ENCODE assay signal across 8 cellular contexts in the genomic region with DNA sequence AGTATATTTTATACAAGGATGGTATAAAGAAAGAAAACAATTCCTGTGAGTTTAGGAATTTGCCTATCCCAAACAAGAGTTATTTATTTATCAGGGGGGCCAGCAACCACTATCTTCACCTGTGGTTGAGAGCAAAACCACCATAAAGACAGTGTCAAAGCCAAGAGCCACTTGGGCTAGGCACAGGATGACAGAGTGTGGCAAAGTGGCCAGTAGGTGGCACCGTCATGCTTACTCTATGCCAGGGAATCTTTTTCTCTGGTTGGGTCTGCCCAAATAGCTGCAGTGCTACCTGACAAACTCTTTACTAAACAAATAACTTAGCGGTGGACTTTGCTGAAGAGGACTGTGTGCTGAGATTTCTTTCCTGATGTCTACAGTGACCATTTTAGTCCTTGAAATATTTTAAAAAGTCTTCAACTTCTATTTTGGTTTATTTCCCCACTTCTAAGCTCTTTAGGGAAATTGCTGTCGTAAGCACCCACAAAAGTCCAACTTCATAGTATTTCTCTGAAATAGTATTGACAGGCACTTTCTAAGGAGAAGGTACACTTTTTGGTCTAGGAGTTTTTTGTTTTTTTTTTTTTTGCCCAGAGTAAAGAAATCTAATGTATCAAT.
DNase-seq lines count a peak whose midpoint lies in the region; ATAC-seq, FAIRE-seq and TF ChIP-seq lines count a peak whose summit lies in the region.

No MANE protein-coding gene starts in this region.

- H3K4me2 ChIP-seq in A549 = no peak overlapping the region

- WGBS in A549 (ENCODE audit: missing lambda C conversion rate) = 34% methylated on average over 3 of the region's 3 CpGs

- no peak for TF ChIP-seq EP300 in A549 (IDR thresholded peaks at IDR 0.05)

- no peaks in the 10 kb centered on the region for H3K4me1 ChIP-seq in A549

- H3K27ac ChIP-seq in A549 (no peak overlapping the region), VCaP (peak overlapping the region; percentile 84)

- in situ Hi-C loops in GM13977 (cut with MboI; ENCODE audit: low pct_unique_long_range_greater_than_20kb, low sequenced_read_pairs, unreplicated experiment) = no loop called here
- in situ Hi-C loops in T47D (cut with HindIII; ENCODE audit: low pct_unique_long_range_greater_than_20kb, low sequenced_read_pairs) = no loop called here

- ATAC-seq in A549 = peak; percentile 98 to 100
- peak; percentile 71 for ATAC-seq in HG02852 (IDR thresholded peaks at IDR 0.05; ENCODE audit: unreplicated experiment)

- CTCF ChIA-PET in A549 (lab: Yijun Ruan, JAX) = interaction anchor here (0.6 to 2.6 kb wide), 15 partner anchors 8 to 1127 kb away, joined by 3 to 19 read pairs (median 5); no protein-coding TSS in a partner anchor

- TF ChIP-seq CTCF in A549 (IDR thresholded peaks at IDR 0.05) (peak; percentile 83), GM13977 (IDR thresholded peaks at IDR 0.05; ENCODE audit: extremely low read depth, insufficient read depth, missing control alignments) (peak; percentile 92), VCaP (conservative IDR thresholded peaks at IDR 0.05) (peak; percentile 92)

- no peak overlapping the region for H3K4me3 ChIP-seq in A549

- POLR2A ChIA-PET in A549 (lab: Yijun Ruan, JAX) = interaction anchor here (1.5 kb wide), 1 partner anchor 286 kb away, joined by 3 read pairs; no protein-coding TSS in a partner anchor

- no peaks in the 10 kb centered on the region for H3K9me3 ChIP-seq in A549

- TF ChIP-seq RAD21 in A549 (conservative IDR thresholded peaks at IDR 0.05 in 1 of 2, IDR thresholded peaks at IDR 0.05 in 1 of 2) = peak; percentile 78 to 80

- no peak for TF ChIP-seq POLR2A in A549 (IDR thresholded peaks at IDR 0.05; ENCODE audit: low read length)

- peak; percentile 49 to 72 for DNase-seq in A549 (ENCODE audit: low read depth in 1 of 2, low spot score in 1 of 2)
- peak; percentile 54 for DNase-seq in GM13977 (ENCODE audit: low spot score)
- DNase-seq in NCI-H1930 (lab: John Stamatoyannopoulos, UW) = peak; percentile 52 to 61
- DNase-seq in T47D (ENCODE audit: low read depth in 1 of 2, low spot score in 1 of 2) = peak; percentile 5 to 75
- peak; percentile 21 to 50 (median 40) for DNase-seq in stimulated activated CD4-positive, alpha-beta T cell treated with anti-CD3 and anti-CD28 coated beads, Interleukin-1b, Interleukin-23, amount 100 ng/mL, for 24 hours (ENCODE audit: low read depth in 4 of 4, low spot score in 1 of 4)

- peak; percentile 65 for FAIRE-seq in A549 (lab: Jason Lieb, UNC)
- peak; percentile 71 for FAIRE-seq in islet of Langerhans (lab: Jason Lieb, UNC)

TF ChIP-seq in A549, 52 proteins besides CTCF, POLR2A, EP300 and RAD21:
- TF ChIP-seq JUNB (IDR thresholded peaks at IDR 0.05) (no peak), SMC3 (IDR thresholded peaks at IDR 0.05) (peak; percentile 73), BHLHE40 (IDR thresholded peaks at IDR 0.05; ENCODE audit: low read depth, low read length) (no peak)
